In the genomic region with DNA sequence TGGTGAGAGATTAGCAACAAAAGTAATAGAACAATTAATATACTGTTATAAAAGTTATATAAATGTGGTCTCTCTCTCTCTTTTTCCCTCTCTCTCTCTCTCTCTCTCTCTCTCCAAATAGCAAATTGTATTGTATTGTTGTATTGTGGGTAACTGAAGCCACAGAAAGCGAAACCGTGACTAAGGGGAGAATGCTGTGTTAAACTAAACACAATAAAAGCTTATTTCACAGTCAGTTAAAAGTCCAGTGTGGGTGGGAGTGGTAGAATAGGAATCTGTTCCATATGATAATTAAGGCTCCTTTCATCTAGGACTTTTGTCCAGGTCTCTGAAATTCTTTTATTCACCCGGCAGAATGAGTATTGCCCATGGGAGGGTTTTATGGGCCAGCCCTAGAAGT, we compare ENCODE assay signal across 25 cellular contexts.
DNase-seq lines count a peak whose midpoint lies in the region; ATAC-seq, FAIRE-seq and TF ChIP-seq lines count a peak whose summit lies in the region.
"Had no signal": no experiment of that assay in that cellular context is flagged by ENCODE, and none has a peak within 500 bp of the region (broad histone marks: within the 10 kb centered on the region; RNA-seq: fewer than 3 reads in every experiment).

No MANE protein-coding gene starts in this region.

- H3K4me1 ChIP-seq in MM.1S (ENCODE audit: low read length) (peaks cover 6% of the 10 kb centered on the region), K562 (replicated peaks in 1 of 2; ENCODE audit: control insufficient read depth in 2 of 2, insufficient read depth in 2 of 2, low read length in 2 of 2) (no peaks in the 10 kb centered on the region), mucosa of descending colon (ENCODE audit: low read depth) (no peaks in the 10 kb centered on the region), vagina (no peaks in the 10 kb centered on the region)
- H3K4me1 ChIP-seq: colonic mucosa, esophagus squamous epithelium, SJSA1, spleen, tibial artery had no signal

- no peak for TF ChIP-seq CTCF in MM.1S (IDR thresholded peaks at IDR 0.05; ENCODE audit: low read length)
- TF ChIP-seq CTCF in K562 (IDR thresholded peaks at IDR 0.05 in 2 of 3, conservative IDR thresholded peaks at IDR 0.05 in 1 of 3; ENCODE audit: insufficient read depth in 2 of 3, low read depth in 1 of 3, low read length in 3 of 3), result no peak
- no peak for TF ChIP-seq CTCF in mucosa of descending colon (IDR thresholded peaks at IDR 0.05)
- no peak for TF ChIP-seq CTCF in GM10248 (IDR thresholded peaks at IDR 0.05; ENCODE audit: control extremely low read depth, extremely low read depth, low read depth, missing control alignments)
- no peak for TF ChIP-seq CTCF in vagina (IDR thresholded peaks at IDR 0.05)

- H2AFZ ChIP-seq in MM.1S (ENCODE audit: low read length) (peak overlapping the region; percentile 9; the same call in 1 of the 2 replicates), K562 (ENCODE audit: low read depth, low read length) (no peak overlapping the region)

- no peaks in the 10 kb centered on the region for H3K36me3 ChIP-seq in MM.1S (replicated peaks; ENCODE audit: insufficient read depth, low read length)
- no peaks in the 10 kb centered on the region for H3K36me3 ChIP-seq in K562 (ENCODE audit: control insufficient read depth, insufficient read depth, low read length)
- H3K36me3 ChIP-seq in mucosa of descending colon (ENCODE audit: low read depth), result no peaks in the 10 kb centered on the region
- no peaks in the 10 kb centered on the region for H3K36me3 ChIP-seq in vagina
- H3K36me3 ChIP-seq: colonic mucosa, esophagus squamous epithelium, SJSA1, spleen, tibial artery had no signal

- H4K20me1 ChIP-seq in MM.1S (ENCODE audit: insufficient read depth, low read length), result no peaks in the 10 kb centered on the region
- no peaks in the 10 kb centered on the region for H4K20me1 ChIP-seq in K562 (replicated peaks; ENCODE audit: control insufficient read depth, insufficient read depth, low read length)

- H3K79me2 ChIP-seq in MM.1S (ENCODE audit: low read length) (no peaks in the 10 kb centered on the region), K562 (ENCODE audit: control insufficient read depth, insufficient read depth, low read length) (no peaks in the 10 kb centered on the region)

- H3K4me2 ChIP-seq in MM.1S (ENCODE audit: low read depth, low read length) (peak overlapping the region; percentile 8), K562 (ENCODE audit: insufficient read depth, low read length) (no peak overlapping the region)

- DNase-seq in MM.1S (peak; percentile 53), K562 (ENCODE audit: extremely low read depth in 1 of 4, low spot score in 3 of 4) (no peak), mucosa of descending colon (peak in 1 of 3 donors; percentile 54), superior temporal gyrus (ENCODE audit: extremely low spot score) (peak; percentile 56), GM10248 (ENCODE audit: extremely low spot score) (no peak), vagina (ENCODE audit: extremely low spot score in 2 of 2) (no peak)
- no peak for DNase-seq in activated effector memory CD4-positive, alpha-beta T cell treated with anti-CD3 and anti-CD28 coated beads, Interleukin-2, amount 50 U/mL, for 16 hours
- DNase-seq: activated CD4-positive, alpha-beta T cell treated with anti-CD3 and anti-CD28 coated beads for 36 hours; activated CD8-positive, alpha-beta memory T cell treated with anti-CD3 and anti-CD28 coated beads for 24 hours; activated gamma-delta T cell treated with Interleukin-2 at 50 U/mL for 16 hours; activated T-cell treated with anti-CD3 and anti-CD28 coated beads, Interleukin-2, amount 50 U/mL, for 1 hour; CD4-positive, CD25-positive, alpha-beta regulatory T cell; colonic mucosa; esophagus squamous epithelium; HFFc6; IMR-90; NCI-H1417 treated with DMSO at 0.1 percent for 48 hours; NCI-H524 treated with DMSO at 0.1 percent for 48 hours; spleen; stimulated activated CD4-positive, alpha-beta T cell treated with anti-CD3 and anti-CD28 coated beads, Interleukin-4, amount 100 ng/mL, for 1 hour; tibial artery had no signal

- no peaks in the 10 kb centered on the region for H3K9me1 ChIP-seq in K562 (ENCODE audit: control insufficient read depth, insufficient read depth, low read length)

- TF ChIP-seq RAD21 in K562 (CRISPR knock-in tag; conservative IDR thresholded peaks at IDR 0.05 in 1 of 2, IDR thresholded peaks at IDR 0.05 in 1 of 2), result no peak

- TF ChIP-seq POLR2A in K562 (conservative IDR thresholded peaks at IDR 0.05) (no peak), vagina (IDR thresholded peaks at IDR 0.05) (no peak)

- intact Hi-C loops in K562 (cut with micrococcal nuclease), result no loop called here
- intact Hi-C loops in mucosa of descending colon (cut with DNase I, micrococcal nuclease), result no loop called here
- intact Hi-C loops in vagina (cut with DNase I), result no loop called here

- H3K27ac ChIP-seq in MM.1S (ENCODE audit: low read length) (no peak overlapping the region), K562 (ENCODE audit: extremely low read depth, low read depth, low read length) (no peak overlapping the region), vagina (no peak overlapping the region)
- H3K27ac ChIP-seq: colonic mucosa, esophagus squamous epithelium, SJSA1, spleen, tibial artery had no signal

- no peaks in the 10 kb centered on the region for H3F3A ChIP-seq in MM.1S (ENCODE audit: insufficient read depth, low read length)

- in situ Hi-C loops in K562 (cut with MboI), result no loop called here

- ATAC-seq in K562 (no peak), mucosa of descending colon (peak; percentile 96)
- ATAC-seq: activated CD4-positive, alpha-beta T cell treated with anti-CD3 and anti-CD28 coated beads for 36 hours; stimulated activated memory B cell treated with anti-CD40 and anti-IgM and Interleukin-4, amounts not matched to agents 10 μg/mL and 1 μg/mL and 100 μg/mL, for 72 hours had no signal

- H3K4me3 ChIP-seq in MM.1S (ENCODE audit: low read length) (no peak overlapping the region), K562 (no peak overlapping the region), mucosa of descending colon (no peak overlapping the region), vagina (no peak overlapping the region)
- H3K4me3 ChIP-seq: colonic mucosa, esophagus squamous epithelium, SJSA1, spleen, tibial artery had no signal

- POLR2A ChIA-PET in K562 (lab: Yijun Ruan, JAX) (no interaction called here), GM10248 (lab: Yijun Ruan, JAX) (no interaction called here)

- H3K9ac ChIP-seq in MM.1S (ENCODE audit: low read length) (no peak overlapping the region), K562 (ENCODE audit: insufficient read depth in 1 of 2, low read depth in 2 of 2, low read length in 2 of 2) (no peak overlapping the region)

- 12% methylated on average over 3 of the region's 3 CpGs for WGBS in K562 (ENCODE audit: insufficient coverage, low coverage, missing lambda C conversion rate)

- no peaks in the 10 kb centered on the region for H3K27me3 ChIP-seq in MM.1S (replicated peaks; ENCODE audit: insufficient read depth, low read length)
- no peaks in the 10 kb centered on the region for H3K27me3 ChIP-seq in K562 (ENCODE audit: control insufficient read depth in 2 of 2, insufficient read depth in 2 of 2, low read length in 2 of 2)
- no peaks in the 10 kb centered on the region for H3K27me3 ChIP-seq in vagina
- H3K27me3 ChIP-seq: colonic mucosa, esophagus squamous epithelium, SJSA1, spleen, tibial artery had no signal

- no peaks in the 10 kb centered on the region for H3K9me2 ChIP-seq in MM.1S (replicated peaks; ENCODE audit: insufficient read depth, low read length)

- no TSS peak for BruUV-seq in K562 (replicated peaks; lab: Mats Ljungman, UMichigan)

- TF ChIP-seq EP300 in K562 (IDR thresholded peaks at IDR 0.05; ENCODE audit: low read length), result no peak

- no peak for FAIRE-seq in K562 (lab: Jason Lieb, UNC)
- FAIRE-seq: bronchial epithelial cell, islet of Langerhans had no signal

- H3K9me3 ChIP-seq in MM.1S (replicated peaks; ENCODE audit: insufficient read depth, low read length), result no peaks in the 10 kb centered on the region
- H3K9me3 ChIP-seq in K562 (replicated peaks; ENCODE audit: control insufficient read depth, insufficient read depth, low read depth, low read length), result no peaks in the 10 kb centered on the region
- no peaks in the 10 kb centered on the region for H3K9me3 ChIP-seq in mucosa of descending colon
- H3K9me3 ChIP-seq in vagina, result no peaks in the 10 kb centered on the region
- H3K9me3 ChIP-seq: colonic mucosa, esophagus squamous epithelium, SJSA1, tibial artery had no signal

- CTCF ChIA-PET in K562 (lab: Yijun Ruan, JAX; ENCODE audit: low intra/inter-chr PET ratio) (no interaction called here), GM10248 (lab: Yijun Ruan, JAX) (interaction anchor here (1.0 kb wide), 1 partner anchor 9 kb away, joined by 4 read pairs; no protein-coding TSS in a partner anchor)

TF ChIP-seq in K562, 482 proteins besides CTCF, POLR2A, EP300 and RAD21:
- peak; percentile 20; the same call in 1 of the 2 replicates for TF ChIP-seq MYNN (IDR thresholded peaks at IDR 0.05)
- no peak for TF ChIP-seq MYNN (CRISPR knock-in tag; IDR thresholded peaks at IDR 0.05)
- no peak for TF ChIP-seq ZNF445 (CRISPR knock-in tag; IDR thresholded peaks at IDR 0.05; ENCODE audit: low read depth)

Comparison
In these comparisons a context has a peak if more than half of its experiments do, and no peak if none do; other contexts are left out.
1. DNase-seq: peak in MM.1S (single experiment) and superior temporal gyrus (single experiment); none in K562 (0 of 4), GM10248 (single experiment), activated effector memory CD4-positive, alpha-beta T cell treated with anti-CD3 and anti-CD28 coated beads, Interleukin-2, amount 50 U/mL, for 16 hours (single experiment) and vagina (0 of 2).